28 cellular contexts compared by ENCODE assay signal in the genomic region with DNA sequence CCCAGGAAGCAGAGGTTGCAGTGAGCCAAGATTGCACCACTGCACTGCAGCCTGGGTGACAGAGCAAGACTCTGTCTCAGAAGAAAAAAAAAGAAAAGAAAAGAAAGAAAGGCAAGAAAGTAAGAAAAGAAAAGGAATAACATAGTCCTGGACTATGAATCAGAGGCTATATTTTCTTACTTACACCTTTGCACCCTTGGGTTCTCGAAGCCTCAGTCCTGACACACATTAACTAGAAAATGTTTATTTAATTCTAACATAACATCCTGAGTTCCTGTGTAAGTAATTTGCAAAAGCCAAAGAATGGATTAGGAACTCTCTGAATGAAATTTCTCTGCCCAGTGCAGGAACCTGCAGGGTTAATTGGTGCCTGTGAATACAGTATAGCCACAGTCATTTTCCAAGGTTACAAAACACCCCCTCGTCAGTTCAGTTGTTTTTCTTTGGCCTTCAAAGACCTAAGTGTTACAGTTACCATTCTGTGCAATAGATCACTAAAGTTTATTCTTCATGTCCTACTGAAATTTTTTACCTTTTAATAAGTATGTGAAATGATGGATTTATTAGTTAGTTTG.
"Had no signal": no experiment of that assay in that cellular context is flagged by ENCODE, and none has a peak within 500 bp of the region (broad histone marks: within the 10 kb centered on the region; RNA-seq: fewer than 3 reads in every experiment).

No MANE protein-coding gene starts in this region.

- H3K4me1 Mint-ChIP-seq: activated CD4-positive, alpha-beta memory T cell treated with anti-CD3 and anti-CD28 coated beads, Interleukin-2, amount 10 ng/mL, durations not matched to agents 7 days and 5 days; activated CD4-positive, alpha-beta T cell treated with anti-CD3 and anti-CD28 coated beads, Interleukin-2, amount 10 ng/mL, durations not matched to agents 7 days and 5 days; activated naive CD4-positive, alpha-beta T cell treated with anti-CD3 and anti-CD28 coated beads, Interleukin-2, amount 50 U/mL, for 24 hours; activated naive CD8-positive, alpha-beta T cell treated with anti-CD3 and anti-CD28 coated beads for 36 hours; activated naive CD8-positive, alpha-beta T cell treated with anti-CD3 and anti-CD28 coated beads, Interleukin-2, amount 50 U/mL, for 24 hours had no signal

- H3K36me3 Mint-ChIP-seq: activated naive CD4-positive, alpha-beta T cell treated with anti-CD3 and anti-CD28 coated beads, Interleukin-2, amount 50 U/mL, for 24 hours; activated naive CD8-positive, alpha-beta T cell treated with anti-CD3 and anti-CD28 coated beads for 36 hours; brain; WTC11 had no signal

- H3K27ac Mint-ChIP-seq: activated CD4-positive, alpha-beta memory T cell treated with anti-CD3 and anti-CD28 coated beads, Interleukin-2, amount 10 ng/mL, durations not matched to agents 7 days and 5 days; activated CD4-positive, alpha-beta T cell treated with anti-CD3 and anti-CD28 coated beads, Interleukin-2, amount 10 ng/mL, durations not matched to agents 7 days and 5 days; activated naive CD4-positive, alpha-beta T cell treated with anti-CD3 and anti-CD28 coated beads for 36 hours; activated naive CD4-positive, alpha-beta T cell treated with anti-CD3 and anti-CD28 coated beads, Interleukin-2, amount 50 U/mL, for 24 hours; activated naive CD8-positive, alpha-beta T cell treated with anti-CD3 and anti-CD28 coated beads for 36 hours; activated naive CD8-positive, alpha-beta T cell treated with anti-CD3 and anti-CD28 coated beads, Interleukin-2, amount 50 U/mL, for 24 hours; activated T-helper 1 cell treated with anti-CD3 and anti-CD28 coated beads, Interleukin-12 subunit alpha, Interleukin-12 subunit beta, Interleukin-2, Interleukin-4 antibody, amounts not matched to agents 30 ng/mL and 10 ng/mL and 1 ng/mL, durations not matched to agents 14 hours and 24 hours and 36 hours; activated T-helper 2 cell treated with anti-CD3 and anti-CD28 coated beads, Interferon-gamma antibody, Interleukin-2, Interleukin-4, amounts not matched to agents 10 μg/mL and 5 μg/mL and 100 μg/mL, durations not matched to agents 14 hours and 24 hours and 36 hours; brain; WTC11 had no signal

- H3K4me3 Mint-ChIP-seq: activated CD4-positive, alpha-beta memory T cell treated with anti-CD3 and anti-CD28 coated beads, Interleukin-2, amount 10 ng/mL, durations not matched to agents 7 days and 5 days; activated CD4-positive, alpha-beta T cell treated with anti-CD3 and anti-CD28 coated beads, Interleukin-2, amount 10 ng/mL, durations not matched to agents 7 days and 5 days; activated naive CD4-positive, alpha-beta T cell treated with anti-CD3 and anti-CD28 coated beads for 36 hours; activated naive CD4-positive, alpha-beta T cell treated with anti-CD3 and anti-CD28 coated beads, Interleukin-2, amount 50 U/mL, for 24 hours; activated naive CD8-positive, alpha-beta T cell treated with anti-CD3 and anti-CD28 coated beads for 36 hours; activated naive CD8-positive, alpha-beta T cell treated with anti-CD3 and anti-CD28 coated beads, Interleukin-2, amount 50 U/mL, for 24 hours; activated T-cell treated with anti-CD3 and anti-CD28 coated beads, Interleukin-2, amount 50 U/mL, for 4 hours; activated T-helper 1 cell treated with anti-CD3 and anti-CD28 coated beads, Interleukin-12 subunit alpha, Interleukin-12 subunit beta, Interleukin-2, Interleukin-4 antibody, amounts not matched to agents 30 ng/mL and 10 ng/mL and 1 ng/mL, durations not matched to agents 14 hours and 24 hours and 36 hours; brain; WTC11 had no signal

- ATAC-seq: activated naive CD8-positive, alpha-beta T cell treated with anti-CD3 and anti-CD28 coated beads, Interleukin-2, amount 50 U/mL, for 24 hours; activated T-cell treated with anti-CD3 and anti-CD28 coated beads, Interleukin-2, amount 50 U/mL, for 4 hours; esophagus mucosa; WTC11 had no signal

- DNase-seq: activated CD4-positive, alpha-beta memory T cell treated with anti-CD3 and anti-CD28 coated beads, Interleukin-2, amount 10 ng/mL, durations not matched to agents 7 days and 5 days; activated CD4-positive, alpha-beta T cell treated with anti-CD3 and anti-CD28 coated beads for 1 hour; activated CD4-positive, alpha-beta T cell treated with anti-CD3 and anti-CD28 coated beads for 4 hours; activated CD4-positive, alpha-beta T cell treated with anti-CD3 and anti-CD28 coated beads, Interleukin-2, amount 10 ng/mL, durations not matched to agents 7 days and 5 days; activated CD4-positive, alpha-beta T cell treated with anti-CD3 and anti-CD28 coated beads, Interleukin-2, amount 50 U/mL, for 4 hours; activated effector memory CD4-positive, alpha-beta T cell treated with anti-CD3 and anti-CD28 coated beads, Interleukin-2, amount 50 U/mL, for 16 hours; activated naive CD4-positive, alpha-beta T cell treated with anti-CD3 and anti-CD28 coated beads for 36 hours; activated naive CD8-positive, alpha-beta T cell treated with anti-CD3 and anti-CD28 coated beads for 36 hours; activated naive CD8-positive, alpha-beta T cell treated with anti-CD3 and anti-CD28 coated beads, Interleukin-2, amount 50 U/mL, for 24 hours; activated T-cell treated with anti-CD3 and anti-CD28 coated beads, Interleukin-2, amount 50 U/mL, for 4 hours; adrenal gland; amygdala; central memory CD4-positive, alpha-beta T cell; cerebellar nuclear complex; colonic mucosa; effector CD8-positive, alpha-beta T cell; foreskin fibroblast; T-helper 2 cell had no signal

- H3K9me3 Mint-ChIP-seq: activated CD4-positive, alpha-beta T cell treated with anti-CD3 and anti-CD28 coated beads, Interleukin-2, amount 10 ng/mL, durations not matched to agents 7 days and 5 days; activated naive CD4-positive, alpha-beta T cell treated with anti-CD3 and anti-CD28 coated beads for 36 hours; activated naive CD4-positive, alpha-beta T cell treated with anti-CD3 and anti-CD28 coated beads, Interleukin-2, amount 50 U/mL, for 24 hours; activated naive CD8-positive, alpha-beta T cell treated with anti-CD3 and anti-CD28 coated beads for 36 hours; activated naive CD8-positive, alpha-beta T cell treated with anti-CD3 and anti-CD28 coated beads, Interleukin-2, amount 50 U/mL, for 24 hours; activated T-cell treated with anti-CD3 and anti-CD28 coated beads, Interleukin-2, amount 50 U/mL, for 4 hours; activated T-helper 1 cell treated with anti-CD3 and anti-CD28 coated beads, Interleukin-12 subunit alpha, Interleukin-12 subunit beta, Interleukin-2, Interleukin-4 antibody, amounts not matched to agents 30 ng/mL and 10 ng/mL and 1 ng/mL, durations not matched to agents 14 hours and 24 hours and 36 hours; activated T-helper 2 cell treated with anti-CD3 and anti-CD28 coated beads, Interferon-gamma antibody, Interleukin-2, Interleukin-4, amounts not matched to agents 10 μg/mL and 5 μg/mL and 100 μg/mL, durations not matched to agents 14 hours and 24 hours and 36 hours had no signal

- H3K27ac ChIP-seq: adrenal gland, ascending aorta, breast epithelium, cardiac muscle cell, colonic mucosa, epithelial cell of prostate had no signal
